ENCODE assay signal across 14 cellular contexts in the genomic region with DNA sequence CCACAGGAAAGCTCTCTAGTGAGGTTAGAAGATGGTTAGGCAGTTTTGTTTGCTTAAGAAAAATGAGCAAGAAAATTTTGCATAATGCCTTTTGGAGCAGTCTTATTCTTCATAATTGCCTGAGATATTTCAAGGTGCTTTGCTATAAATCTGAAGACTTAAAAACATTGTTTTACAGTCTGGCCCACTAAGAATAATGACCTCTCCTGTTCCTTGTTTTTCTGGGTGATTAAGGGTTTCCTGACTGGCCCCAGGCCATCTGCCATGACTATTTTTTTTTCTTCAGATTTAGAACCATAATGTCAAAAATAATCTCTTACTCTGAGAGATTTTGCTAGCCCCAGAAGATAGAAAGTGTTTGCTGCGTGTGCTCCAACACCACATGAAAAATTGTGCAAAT.
DNase-seq lines count a peak whose midpoint lies in the region; ATAC-seq and TF ChIP-seq lines count a peak whose summit lies in the region.
"Had no signal": no experiment of that assay in that cellular context is flagged by ENCODE, and none has a peak within 500 bp of the region (broad histone marks: within the 10 kb centered on the region; RNA-seq: fewer than 3 reads in every experiment).

No MANE protein-coding gene starts in this region.

- H3K27me3 ChIP-seq in WERI-Rb-1 (ENCODE audit: insufficient read depth, low read depth, severe bottlenecking) (no peaks in the 10 kb centered on the region), right atrium auricular region (no peaks in the 10 kb centered on the region), testis (no peaks in the 10 kb centered on the region)
- H3K27me3 ChIP-seq: ascending aorta; BLaER1 treated with 17β-estradiol and CSF1 and Interleukin-3, amounts not matched to agents 10 nM and 100 nM; tibial artery had no signal

- 29 to 34% methylated on average over 1 of the region's 1 CpG for WGBS in testis, 2 donors

- TF ChIP-seq POLR2A in testis (IDR thresholded peaks at IDR 0.05): no peak

- H3K4me1 ChIP-seq in right atrium auricular region (no peaks in the 10 kb centered on the region), testis (no peaks in the 10 kb centered on the region)

- H3K27ac ChIP-seq in WERI-Rb-1: peak overlapping the region; percentile 95
- no peak overlapping the region for H3K27ac ChIP-seq in right atrium auricular region
- H3K27ac ChIP-seq in testis: no peak overlapping the region
- H3K27ac ChIP-seq: BLaER1 treated with 17β-estradiol and CSF1 and Interleukin-3, amounts not matched to agents 10 nM and 100 nM; tibial artery had no signal

- H3K4me3 ChIP-seq in WERI-Rb-1 (ENCODE audit: low read depth, low read length) (peak overlapping the region; percentile 28), retinal pigment epithelial cell (ENCODE audit: low read length) (no peak overlapping the region), right atrium auricular region (no peak overlapping the region), testis (no peak overlapping the region)
- H3K4me3 ChIP-seq: ascending aorta; BLaER1 treated with 17β-estradiol and CSF1 and Interleukin-3, amounts not matched to agents 10 nM and 100 nM; tibial artery had no signal

- H3K9me3 ChIP-seq in WERI-Rb-1 (ENCODE audit: severe bottlenecking) (no peaks in the 10 kb centered on the region), right atrium auricular region (no peaks in the 10 kb centered on the region), testis (no peaks in the 10 kb centered on the region)
- H3K9me3 ChIP-seq: ascending aorta; BLaER1 treated with 17β-estradiol and CSF1 and Interleukin-3, amounts not matched to agents 10 nM and 100 nM; tibial artery had no signal

- peak; percentile 22 for ATAC-seq in GM19397 (IDR thresholded peaks at IDR 0.05; ENCODE audit: unreplicated experiment)
- peak; percentile 20 for ATAC-seq in HG03095 (IDR thresholded peaks at IDR 0.05; ENCODE audit: unreplicated experiment)
- ATAC-seq: left ventricle myocardium superior had no signal

- DNase-seq in WERI-Rb-1: peak; percentile 9
- peak; percentile 13 for DNase-seq in retinal pigment epithelial cell (ENCODE audit: low read depth)
- no peak for DNase-seq in right atrium auricular region (ENCODE audit: low spot score)
- no peak for DNase-seq in MV-4-11 (lab: John Stamatoyannopoulos, UW)
- no peak for DNase-seq in testis
- DNase-seq: activated CD4-positive, alpha-beta memory T cell treated with anti-CD3 and anti-CD28 coated beads for 36 hours; DMS53; left ventricle myocardium superior; naive B cell; tibial artery had no signal

- H3K36me3 ChIP-seq in WERI-Rb-1 (no peaks in the 10 kb centered on the region), right atrium auricular region (no peaks in the 10 kb centered on the region), testis (ENCODE audit: low read depth, missing control alignments) (no peaks in the 10 kb centered on the region)
- H3K36me3 ChIP-seq: ascending aorta; BLaER1 treated with 17β-estradiol and CSF1 and Interleukin-3, amounts not matched to agents 10 nM and 100 nM; tibial artery had no signal

- intact Hi-C loops in testis (cut with DNase I; ENCODE audit: low total_unique reads): no loop called here

- TF ChIP-seq CTCF in WERI-Rb-1 (IDR thresholded peaks at IDR 0.05; ENCODE audit: low read depth, low read length) (no peak), retinal pigment epithelial cell (conservative IDR thresholded peaks at IDR 0.05; ENCODE audit: low read depth, low read length) (no peak), right atrium auricular region (IDR thresholded peaks at IDR 0.05) (no peak), testis (IDR thresholded peaks at IDR 0.05) (no peak)

Comparison
In these comparisons a context has a peak if more than half of its experiments do, and no peak if none do; other contexts are left out.
1. DNase-seq: peak in WERI-Rb-1 (single experiment) and retinal pigment epithelial cell (single experiment); none in right atrium auricular region (single experiment), MV-4-11 (single experiment) and testis (single experiment).